16 cellular contexts compared by ENCODE assay signal in genomic region chr12:32198555-32198954, GRCh38.
DNase-seq lines count a peak whose midpoint lies in the region; ATAC-seq and TF ChIP-seq lines count a peak whose summit lies in the region.
"Had no signal": no experiment of that assay in that cellular context is flagged by ENCODE, and none has a peak within 500 bp of the region (broad histone marks: within the 10 kb centered on the region; RNA-seq: fewer than 3 reads in every experiment).

No MANE protein-coding gene starts in this region.

- H3F3A ChIP-seq in PC-3 (ENCODE audit: low read length, unreplicated experiment), result no peaks in the 10 kb centered on the region

- H3K9me2 ChIP-seq in PC-3 (replicated peaks; ENCODE audit: low read length), result no peaks in the 10 kb centered on the region

- BruUV-seq in PC-3 (replicated peaks; lab: Mats Ljungman, UMichigan), result no TSS peak

- H2AFZ ChIP-seq in PC-3 (ENCODE audit: low read length), result no peak overlapping the region

- peaks cover 16% of the 10 kb centered on the region for H3K9me3 Mint-ChIP-seq in activated naive CD4-positive, alpha-beta T cell treated with anti-CD3 and anti-CD28 coated beads for 36 hours
- peaks cover 44% of the 10 kb centered on the region for H3K9me3 Mint-ChIP-seq in endodermal cell

- H3K27ac ChIP-seq in PC-3 (ENCODE audit: low read length), result peak overlapping the region; percentile 76
- H3K27ac ChIP-seq in endodermal cell (ENCODE audit: low read depth, low read length), result no peak overlapping the region

- no peak for TF ChIP-seq CTCF in PC-3 (conservative IDR thresholded peaks at IDR 0.05; ENCODE audit: low read depth, low read length)
- TF ChIP-seq CTCF in endodermal cell (conservative IDR thresholded peaks at IDR 0.05), result no peak

- peak; percentile 12 for DNase-seq in activated naive CD4-positive, alpha-beta T cell treated with anti-CD3 and anti-CD28 coated beads for 36 hours
- no peak for DNase-seq in activated naive CD4-positive, alpha-beta T cell treated with Interleukin-2 at 50 U/mL for 16 hours
- DNase-seq in PC-3 (peak; percentile 78), endodermal cell (no peak), skeletal muscle cell (ENCODE audit: low read depth) (peak; percentile 18), midbrain (lab: John Stamatoyannopoulos, UW) (no peak), NCI-H1105 (lab: John Stamatoyannopoulos, UW) (no peak)
- DNase-seq: activated T-cell treated with anti-CD3 and anti-CD28 coated beads, Interleukin-2, amount 50 U/mL, for 4 hours; DMS53; NCI-H1436; NCI-H524; stimulated activated naive B cell treated with anti-CD40 and anti-IgM and Interleukin-4, amounts not matched to agents 10 μg/mL and 1 μg/mL and 100 μg/mL, for 72 hours had no signal

- ATAC-seq in PC-3 (peak; percentile 91), HG03457 (IDR thresholded peaks at IDR 0.05; ENCODE audit: unreplicated experiment) (no peak)

- no peak overlapping the region for H3K27ac Mint-ChIP-seq in activated naive CD4-positive, alpha-beta T cell treated with anti-CD3 and anti-CD28 coated beads for 36 hours
- H3K27ac Mint-ChIP-seq in endodermal cell, result no peak overlapping the region
- H3K27ac Mint-ChIP-seq: mesothelial cell of epicardium; stimulated activated naive B cell treated with anti-CD40 and anti-IgM and Interleukin-4, amounts not matched to agents 10 μg/mL and 1 μg/mL and 100 μg/mL, for 72 hours had no signal

- intact Hi-C loops in activated naive CD4-positive, alpha-beta T cell treated with anti-CD3 and anti-CD28 coated beads for 36 hours (cut with micrococcal nuclease), result loop anchor here (1.0 to 5.0 kb wide), 2 partner anchors 59 kb away; no protein-coding TSS in a partner anchor
- intact Hi-C loops in PC-3 (cut with micrococcal nuclease), result no loop called here

- no peak overlapping the region for H3K4me3 Mint-ChIP-seq in activated naive CD4-positive, alpha-beta T cell treated with anti-CD3 and anti-CD28 coated beads for 36 hours
- no peak overlapping the region for H3K4me3 Mint-ChIP-seq in endodermal cell
- H3K4me3 Mint-ChIP-seq: activated T-cell treated with anti-CD3 and anti-CD28 coated beads, Interleukin-2, amount 50 U/mL, for 4 hours; brain; mesothelial cell of epicardium; stimulated activated naive B cell treated with anti-CD40 and anti-IgM and Interleukin-4, amounts not matched to agents 10 μg/mL and 1 μg/mL and 100 μg/mL, for 72 hours had no signal

- peaks cover 5% of the 10 kb centered on the region for H3K4me1 Mint-ChIP-seq in activated naive CD4-positive, alpha-beta T cell treated with anti-CD3 and anti-CD28 coated beads for 36 hours (ENCODE audit: low read depth)
- H3K4me1 Mint-ChIP-seq in endodermal cell, result no peaks in the 10 kb centered on the region

- no peak overlapping the region; the same call in 1 of the 2 replicates for H3K4me2 ChIP-seq in PC-3 (ENCODE audit: low read length)

- H3K9ac ChIP-seq in PC-3 (ENCODE audit: low read length) (peak overlapping the region; percentile 34; the same call in 1 of the 2 replicates), endodermal cell (ENCODE audit: extremely low read depth, low read length, poor library complexity, severe bottlenecking) (no peak overlapping the region)

- H3K27me3 ChIP-seq in PC-3 (ENCODE audit: low read length) (no peaks in the 10 kb centered on the region), endodermal cell (ENCODE audit: control insufficient read depth, insufficient read depth, low read length, poor library complexity, severe bottlenecking) (no peaks in the 10 kb centered on the region)

- no peaks in the 10 kb centered on the region for H3K27me3 Mint-ChIP-seq in activated naive CD4-positive, alpha-beta T cell treated with anti-CD3 and anti-CD28 coated beads for 36 hours (ENCODE audit: low read depth)
- no peaks in the 10 kb centered on the region for H3K27me3 Mint-ChIP-seq in endodermal cell (ENCODE audit: insufficient read depth)
- H3K27me3 Mint-ChIP-seq: brain; progenitor cell of endocrine pancreas; stimulated activated naive B cell treated with anti-CD40 and anti-IgM and Interleukin-4, amounts not matched to agents 10 μg/mL and 1 μg/mL and 100 μg/mL, for 72 hours had no signal

- CTCF ChIA-PET in activated naive CD4-positive, alpha-beta T cell treated with anti-CD3 and anti-CD28 coated beads for 36 hours (lab: Charles Lee), result no interaction called here
- CTCF ChIA-PET in PC-3 (lab: Charles Lee), result no interaction called here

- no peaks in the 10 kb centered on the region for H3K36me3 ChIP-seq in PC-3 (ENCODE audit: low read depth, low read length)
- peaks cover 9% of the 10 kb centered on the region for H3K36me3 ChIP-seq in endodermal cell (ENCODE audit: control insufficient read depth, insufficient read depth, low read length)

- H3K79me2 ChIP-seq in PC-3 (ENCODE audit: low read length), result no peaks in the 10 kb centered on the region

- H3K36me3 Mint-ChIP-seq in activated naive CD4-positive, alpha-beta T cell treated with anti-CD3 and anti-CD28 coated beads for 36 hours (ENCODE audit: low read depth), result peaks cover 3% of the 10 kb centered on the region
- peaks cover 56% of the 10 kb centered on the region for H3K36me3 Mint-ChIP-seq in endodermal cell (ENCODE audit: low read depth)

- H4K20me1 ChIP-seq in PC-3 (ENCODE audit: low read length), result no peaks in the 10 kb centered on the region

- H3K4me1 ChIP-seq in PC-3 (ENCODE audit: insufficient read depth, low read length) (peaks cover 9% of the 10 kb centered on the region; the same call in 1 of the 2 replicates), endodermal cell (ENCODE audit: control insufficient read depth, insufficient read depth, low read length) (no peaks in the 10 kb centered on the region)

- 91 to 100% methylated on average over 1 to 2 of the region's 2 CpGs for whole genome bisulfite sequencing in endodermal cell (ENCODE audit: insufficient coverage in 1 of 2, insufficient read length in 1 of 2), 2 experiments

- 0 out of 2 replicates have a peak, but pooled peaks cover 3% of the 10 kb centered on the region for H3K9me3 ChIP-seq in PC-3 (ENCODE audit: low read length)
- H3K9me3 ChIP-seq in endodermal cell (ENCODE audit: control insufficient read depth, low read length), result peaks cover 64% of the 10 kb centered on the region

- H3K4me3 ChIP-seq in PC-3 (ENCODE audit: low read length) (no peak overlapping the region), endodermal cell (ENCODE audit: low read length) (peak overlapping the region; percentile 39), skeletal muscle cell (ENCODE audit: low read depth, low read length) (no peak overlapping the region)

- POLR2A ChIA-PET in PC-3 (lab: Charles Lee; ENCODE audit: unreplicated experiment), result interaction anchor here (0.7 kb wide), 1 partner anchor 557 kb away, joined by 3 read pairs; the partner anchor contains the start of gene YARS2

Comparison
In these comparisons a context has a peak if more than half of its experiments do, and no peak if none do; other contexts are left out.
1. DNase-seq: peak in activated naive CD4-positive, alpha-beta T cell treated with anti-CD3 and anti-CD28 coated beads for 36 hours (single experiment), PC-3 (single experiment) and skeletal muscle cell (single experiment); none in activated naive CD4-positive, alpha-beta T cell treated with Interleukin-2 at 50 U/mL for 16 hours (single experiment), endodermal cell (single experiment), midbrain (single experiment) and NCI-H1105 (single experiment).